ENCODE assay signal across 16 cellular contexts in the genomic region with DNA sequence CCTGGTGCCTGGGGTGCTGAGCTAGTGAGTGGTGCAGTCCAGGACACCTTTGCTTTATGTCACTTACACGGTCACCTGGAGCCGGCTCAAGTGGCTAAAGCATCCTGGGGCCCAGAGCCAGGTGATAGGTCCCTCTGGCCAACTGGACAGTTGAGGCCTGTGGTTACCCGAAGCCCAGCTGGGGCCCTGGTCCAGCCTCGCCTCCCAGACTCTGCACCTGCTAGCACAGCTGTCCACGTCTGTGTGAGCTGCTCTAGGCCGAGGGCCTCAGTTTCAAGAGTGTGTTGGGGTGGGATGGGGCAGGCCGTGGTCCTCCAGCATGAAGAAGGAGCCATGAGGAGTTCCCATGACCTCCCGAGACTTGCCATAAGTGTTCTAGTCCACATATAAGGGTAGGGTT. TPM values are rescaled to one million over a fixed set of nuclear protein-coding genes. Genes with fewer than 3 reads are reported as not detected.
DNase-seq lines count a peak whose midpoint lies in the region; ATAC-seq, FAIRE-seq and TF ChIP-seq lines count a peak whose summit lies in the region.
"Had no signal": no experiment of that assay in that cellular context is flagged by ENCODE, and none has a peak within 500 bp of the region (broad histone marks: within the 10 kb centered on the region; RNA-seq: fewer than 3 reads in every experiment).

No MANE protein-coding gene starts in this region.

- H3K9me3 Mint-ChIP-seq in activated CD8-positive, alpha-beta T cell treated with anti-CD3 and anti-CD28 coated beads for 36 hours = peaks cover 3% of the 10 kb centered on the region

- CTCF ChIA-PET in activated CD8-positive, alpha-beta T cell treated with anti-CD3 and anti-CD28 coated beads for 36 hours (lab: Charles Lee) = no interaction called here

- TF ChIP-seq CTCF in activated CD8-positive, alpha-beta T cell treated with anti-CD3 and anti-CD28 coated beads for 36 hours (IDR thresholded peaks at IDR 0.05) = no peak
- no peak for TF ChIP-seq CTCF in upper lobe of left lung (IDR thresholded peaks at IDR 0.05)

- TF ChIP-seq POLR2A in upper lobe of left lung (IDR thresholded peaks at IDR 0.05) = no peak
- TF ChIP-seq POLR2A in GM12891 (IDR thresholded peaks at IDR 0.05; ENCODE audit: low read depth, low read length) = no peak

- intact Hi-C loops in right cardiac atrium (cut with DNase I) = no loop called here
- intact Hi-C loops in left ventricle myocardium superior (cut with micrococcal nuclease) = no loop called here
- intact Hi-C loops in activated CD8-positive, alpha-beta T cell treated with anti-CD3 and anti-CD28 coated beads for 36 hours (cut with micrococcal nuclease) = no loop called here

- WGBS in right cardiac atrium = 92% methylated on average over 8 of the region's 8 CpGs
- 92 to 95% methylated on average over 8 of the region's 8 CpGs for WGBS in upper lobe of left lung, 2 donors

- H3K27ac ChIP-seq in right cardiac atrium (ENCODE audit: low read length) = no peak overlapping the region
- peak overlapping the region in 2 of 4 donors; percentile 76 for H3K27ac ChIP-seq in upper lobe of left lung
- H3K27ac ChIP-seq: vagina had no signal

- H3K4me3 Mint-ChIP-seq in activated CD8-positive, alpha-beta T cell treated with anti-CD3 and anti-CD28 coated beads for 36 hours = no peak overlapping the region
- H3K4me3 Mint-ChIP-seq: brain had no signal

- ATAC-seq in right cardiac atrium (no peak), left ventricle myocardium superior (no peak), upper lobe of left lung (ENCODE audit: low FRiP score in 2 of 2) (no peak), GM21381 (IDR thresholded peaks at IDR 0.05; ENCODE audit: unreplicated experiment) (no peak)
- ATAC-seq in activated CD8-positive, alpha-beta T cell treated with anti-CD3 and anti-CD28 coated beads for 36 hours = no peak

- no peak for FAIRE-seq in GM12891 (lab: Jason Lieb, UNC)
- FAIRE-seq: TTC549 had no signal

- TF ChIP-seq EP300 in upper lobe of left lung (IDR thresholded peaks at IDR 0.05) = no peak

- peak overlapping the region; percentile 97 for H3K27ac Mint-ChIP-seq in activated CD8-positive, alpha-beta T cell treated with anti-CD3 and anti-CD28 coated beads for 36 hours
- H3K27ac Mint-ChIP-seq: brain had no signal

- H3K27me3 Mint-ChIP-seq in activated CD8-positive, alpha-beta T cell treated with anti-CD3 and anti-CD28 coated beads for 36 hours = no peaks in the 10 kb centered on the region
- H3K27me3 Mint-ChIP-seq: brain had no signal

- DNase-seq in right cardiac atrium = peak in 2 of 3 donors; percentile 43 to 59
- DNase-seq in left ventricle myocardium superior = no peak
- no peak for DNase-seq in activated CD8-positive, alpha-beta T cell treated with anti-CD3 and anti-CD28 coated beads for 36 hours
- DNase-seq in mesenteric fat pad (ENCODE audit: low spot score) = peak; percentile 80
- DNase-seq in upper lobe of left lung = peak; percentile 18 to 47
- no peak for DNase-seq in NCI-H1105 (lab: John Stamatoyannopoulos, UW)
- DNase-seq in GM12891 (ENCODE audit: insufficient read length, low spot score) = no peak
- DNase-seq: AML-193; midbrain; NCI-H2171 treated with DMSO at 0.1 percent for 48 hours; NK-92 treated with Interleukin-12 subunit alpha and Interleukin-12 subunit beta, amount 100 ng/mL, for 24 hours; SHP77 treated with DMSO at 0.1 percent for 48 hours had no signal

- H3K27me3 ChIP-seq in right cardiac atrium (ENCODE audit: control insufficient read depth, insufficient read depth) = no peaks in the 10 kb centered on the region
- H3K27me3 ChIP-seq in upper lobe of left lung = no peaks in the 10 kb centered on the region
- H3K27me3 ChIP-seq: vagina had no signal

- H3K4me1 Mint-ChIP-seq in activated CD8-positive, alpha-beta T cell treated with anti-CD3 and anti-CD28 coated beads for 36 hours (ENCODE audit: low read depth) = peaks cover 46% of the 10 kb centered on the region

- peaks cover 20% of the 10 kb centered on the region for H3K36me3 Mint-ChIP-seq in activated CD8-positive, alpha-beta T cell treated with anti-CD3 and anti-CD28 coated beads for 36 hours (ENCODE audit: low read depth)

- H3K4me1 ChIP-seq in right cardiac atrium (ENCODE audit: control insufficient read depth, insufficient read depth, low read length) (peaks cover 5% of the 10 kb centered on the region), upper lobe of left lung (peaks cover 15 to 35% (median 28%) of the 10 kb centered on the region in 4 donors)

- H3K4me3 ChIP-seq in right cardiac atrium (ENCODE audit: low read length) (no peak overlapping the region), upper lobe of left lung (no peak overlapping the region)
- H3K4me3 ChIP-seq: vagina had no signal

- peaks cover 12 to 54% (median 47%) of the 10 kb centered on the region in 4 donors for H3K36me3 ChIP-seq in upper lobe of left lung

- H3K9me3 ChIP-seq in right cardiac atrium (ENCODE audit: control insufficient read depth, low read length) (no peaks in the 10 kb centered on the region), upper lobe of left lung (no peaks in the 10 kb centered on the region)
- H3K9me3 ChIP-seq: vagina had no signal

- POLR2A ChIA-PET in activated CD8-positive, alpha-beta T cell treated with anti-CD3 and anti-CD28 coated beads for 36 hours (lab: Charles Lee) = interaction anchor here (0.7 to 2.6 kb wide), 4 partner anchors 9 to 23 kb away, joined by 3 to 10 read pairs (median 4); no protein-coding TSS in a partner anchor

TF ChIP-seq in GM12891, 5 proteins besides CTCF, POLR2A, EP300 and RAD21:
- TF ChIP-seq SPI1 (IDR thresholded peaks at IDR 0.05; ENCODE audit: low read depth, low read length) (no peak), PAX5 (IDR thresholded peaks at IDR 0.05; ENCODE audit: insufficient read depth, low read length, severe bottlenecking) (no peak), POU2F2 (IDR thresholded peaks at IDR 0.05; ENCODE audit: low read depth, low read length) (no peak), TAF1 (IDR thresholded peaks at IDR 0.05; ENCODE audit: low read depth, low read length) (no peak), POLR2AphosphoS5 (IDR thresholded peaks at IDR 0.05; ENCODE audit: low read depth, low read length) (no peak)

RNA-seq across cellular contexts. Expression of a gene that starts 7.7 kb away (rescaled TPM):
- 100 to 1,000 TPM; 215 to 256 (median 236) TPM for total RNA-seq in right cardiac atrium
- polyA plus RNA-seq in right cardiac atrium = 207 TPM
- total RNA-seq in left ventricle myocardium superior = 228 TPM
- 100 to 1,000 TPM; 149 to 154 TPM for total RNA-seq in activated CD8-positive, alpha-beta T cell treated with anti-CD3 and anti-CD28 coated beads for 36 hours
- 272 TPM for total RNA-seq in mesenteric fat pad
- total RNA-seq in upper lobe of left lung = 100 to 1,000 TPM; 184 to 651 (median 290) TPM
- polyA plus RNA-seq in GM12891 (2012; ENCODE audit: low read depth, missing spikeins) = 112 TPM

RNA-seq across cellular contexts. Expression of a gene that starts 43.1 kb away (rescaled TPM):
- total RNA-seq in right cardiac atrium = 10 to 100 TPM; 20.5 to 28.8 (median 26.3) TPM
- 21.7 TPM for polyA plus RNA-seq in right cardiac atrium
- total RNA-seq in left ventricle myocardium superior = 25.6 TPM
- total RNA-seq in activated CD8-positive, alpha-beta T cell treated with anti-CD3 and anti-CD28 coated beads for 36 hours = 10 to 100 TPM; 54.8 to 59.0 TPM
- total RNA-seq in mesenteric fat pad = 63.9 TPM
- 100 to 1,000 TPM in 3 of 6 donors, 10 to 100 TPM in 3; 59.1 to 358 (median 103) TPM for total RNA-seq in upper lobe of left lung
- 26.2 TPM for polyA plus RNA-seq in GM12891 (2012; ENCODE audit: low read depth, missing spikeins)

Comparison
In these comparisons a context has a peak if more than half of its experiments do, and no peak if none do; other contexts are left out.
1. DNase-seq: peak in right cardiac atrium (2 of 3), mesenteric fat pad (single experiment) and upper lobe of left lung (2 of 2); none in left ventricle myocardium superior (single experiment), activated CD8-positive, alpha-beta T cell treated with anti-CD3 and anti-CD28 coated beads for 36 hours (single experiment), NCI-H1105 (single experiment) and GM12891 (single experiment).